2 cellular contexts compared by ENCODE assay signal in genomic region chr18:54163458-54163857, GRCh38.
TF ChIP-seq lines count a peak whose summit lies in the region.

No MANE protein-coding gene starts in this region.

TF ChIP-seq in SK-N-SH, 30 proteins besides CTCF, POLR2A, EP300 and RAD21 (continued from another document):
- peak; percentile 53; the same call in 1 of the 2 replicates for TF ChIP-seq PBX3 (IDR thresholded peaks at IDR 0.05)

TF ChIP-seq in SK-N-SH treated with all-trans-retinoic acid at 6 μM for 48 hours, 23 proteins besides CTCF, POLR2A, EP300 and RAD21 (continued from another document):
- TF ChIP-seq POU6F1 (CRISPR knock-in tag; IDR thresholded peaks at IDR 0.05; ENCODE audit: borderline replicate concordance, low read depth), result no peak
- TF ChIP-seq ARNTL (CRISPR knock-in tag; IDR thresholded peaks at IDR 0.05; ENCODE audit: borderline replicate concordance, low read depth), result no peak
- TF ChIP-seq ZNF8 (CRISPR knock-in tag; IDR thresholded peaks at IDR 0.05), result no peak
- no peak for TF ChIP-seq CSRNP3 (CRISPR knock-in tag; IDR thresholded peaks at IDR 0.05)
- TF ChIP-seq CREB5 (CRISPR knock-in tag; IDR thresholded peaks at IDR 0.05; ENCODE audit: low read depth), result no peak
- TF ChIP-seq ZC3H10 (CRISPR knock-in tag; IDR thresholded peaks at IDR 0.05), result no peak
- no peak for TF ChIP-seq TSHZ2 (CRISPR knock-in tag; IDR thresholded peaks at IDR 0.05)
- no peak for TF ChIP-seq PPARA (CRISPR knock-in tag; IDR thresholded peaks at IDR 0.05; ENCODE audit: borderline replicate concordance)
- no peak for TF ChIP-seq OSR1 (CRISPR knock-in tag; IDR thresholded peaks at IDR 0.05)
- TF ChIP-seq TOX (CRISPR knock-in tag; IDR thresholded peaks at IDR 0.05; ENCODE audit: borderline replicate concordance), result no peak
- TF ChIP-seq PATZ1 (CRISPR knock-in tag; IDR thresholded peaks at IDR 0.05; ENCODE audit: borderline replicate concordance), result no peak
- TF ChIP-seq ZFP30 (CRISPR knock-in tag; IDR thresholded peaks at IDR 0.05), result no peak
- no peak for TF ChIP-seq TCF4 (CRISPR knock-in tag; IDR thresholded peaks at IDR 0.05; ENCODE audit: borderline replicate concordance)
- TF ChIP-seq ESRRG (CRISPR knock-in tag; IDR thresholded peaks at IDR 0.05), result no peak
- TF ChIP-seq ISL1 (CRISPR knock-in tag; IDR thresholded peaks at IDR 0.05), result no peak
- TF ChIP-seq BACH2 (CRISPR knock-in tag; IDR thresholded peaks at IDR 0.05; ENCODE audit: borderline replicate concordance), result no peak
- no peak for TF ChIP-seq ZNF70 (CRISPR knock-in tag; IDR thresholded peaks at IDR 0.05)
